8 cellular contexts compared by ENCODE assay signal in genomic region chr7:138752568-138753518, GRCh38. TPM values are rescaled to one million over a fixed set of nuclear protein-coding genes. Genes with fewer than 3 reads are reported as not detected.
DNase-seq lines count a peak whose midpoint lies in the region; ATAC-seq and TF ChIP-seq lines count a peak whose summit lies in the region.

No MANE protein-coding gene starts in this region.

- ATAC-seq in GM18909 (IDR thresholded peaks at IDR 0.05; ENCODE audit: poor library complexity, unreplicated experiment) (peak; percentile 92), HG03175 (IDR thresholded peaks at IDR 0.05; ENCODE audit: unreplicated experiment) (peak; percentile 93), GM21526 (IDR thresholded peaks at IDR 0.05; ENCODE audit: low FRiP score, unreplicated experiment) (no peak)

- no peaks in the 10 kb centered on the region for H3K4me1 ChIP-seq in stomach

- no peak for TF ChIP-seq EP300 in stomach (IDR thresholded peaks at IDR 0.05)

- peaks cover 0 to 11% (median 0%) of the 10 kb centered on the region in 3 donors for H3K27me3 ChIP-seq in stomach

- intact Hi-C loops in stomach (cut with DNase I; ENCODE audit: low total_unique reads) = no loop called here

- TF ChIP-seq POLR2A in stomach (IDR thresholded peaks at IDR 0.05) = no peak

- no peaks in the 10 kb centered on the region for H3K9me3 ChIP-seq in stomach

- TF ChIP-seq CTCF in stomach (IDR thresholded peaks at IDR 0.05) = no peak

- no peak overlapping the region for H3K4me3 ChIP-seq in stomach

- DNase-seq in RKO (ENCODE audit: low spot score) = peak; percentile 60
- DNase-seq in activated gamma-delta T cell treated with Interleukin-2 at 50 U/mL for 16 hours = peak; percentile 92
- peak; percentile 2 to 55 for DNase-seq in lung microvascular endothelial cell (ENCODE audit: low read depth in 2 of 2)
- peak; percentile 51 for DNase-seq in stomach
- DNase-seq in NCI-H1048 (lab: John Stamatoyannopoulos, UW) = no peak

- no peaks in the 10 kb centered on the region for H3K36me3 ChIP-seq in stomach

- no peak overlapping the region for H3K27ac ChIP-seq in stomach

- WGBS in stomach, 5 donors = 69 to 75% (median 72%) methylated on average over 10 to 20 of the region's 20 CpGs

RNA-seq across cellular contexts. Expression of gene TMEM213, which starts 45.0 kb away (rescaled TPM):
- total RNA-seq in lung microvascular endothelial cell = not detected in 2 replicates
- not detected for total RNA-seq in stomach
- under 1 TPM in 1 of 3 donors, not detected in 2; 0.08 TPM for polyA plus RNA-seq in stomach

RNA-seq across cellular contexts. Expression of gene ATP6V0A4, which starts 45.2 kb away (rescaled TPM):
- total RNA-seq in lung microvascular endothelial cell = under 0.01 TPM in 2 replicates
- total RNA-seq in stomach = not detected
- polyA plus RNA-seq in stomach = 1 to 10 TPM in 1 of 3 donors, not detected in 2; 1.0 TPM

RNA-seq across cellular contexts. Expression of gene SVOPL, which starts 51.7 kb away (rescaled TPM):
- total RNA-seq in lung microvascular endothelial cell = not detected in 2 replicates
- 1 to 10 TPM in 1 of 5 donors, under 1 TPM in 1, not detected in 3; under 0.01 to 2.3 TPM for total RNA-seq in stomach
- under 1 TPM in 1 of 3 donors, not detected in 2; 0.13 TPM for polyA plus RNA-seq in stomach
